ENCODE assay signal across 19 cellular contexts in genomic region chr11:62430350-62430749, GRCh38. TPM values are rescaled to one million over a fixed set of nuclear protein-coding genes. Genes with fewer than 3 reads are reported as not detected.
A peak's percentile ranks its signal among the peaks of the same experiment; 100 is the strongest.
DNase-seq lines count a peak whose midpoint lies in the region; ATAC-seq and TF ChIP-seq lines count a peak whose summit lies in the region.
"Had no signal": no experiment of that assay in that cellular context is flagged by ENCODE, and none has a peak within 500 bp of the region (broad histone marks: within the 10 kb centered on the region; RNA-seq: fewer than 3 reads in every experiment).

No MANE protein-coding gene starts in this region.

- H3K4me1 Mint-ChIP-seq in endothelial cell (ENCODE audit: unreplicated experiment) (peaks cover 22% of the 10 kb centered on the region), nephron (peaks cover 66% of the 10 kb centered on the region)

- H3K27ac Mint-ChIP-seq in endothelial cell (ENCODE audit: unreplicated experiment) = peak overlapping the region; percentile 2
- peak overlapping the region in 2 of 3 experiments; percentile 69 to 81 for H3K27ac Mint-ChIP-seq in nephron
- H3K27ac Mint-ChIP-seq: stimulated activated naive CD8-positive, alpha-beta T cell treated with anti-CD3 and anti-CD28 coated beads, Interleukin-15, Interleukin-2, amounts not matched to agents 100 ng/mL and 50 ng/mL, for 24 hours had no signal

- H3K4me1 ChIP-seq in ACC112 (ENCODE audit: control insufficient read depth, insufficient read depth, low read length, unreplicated experiment) = peaks cover 44% of the 10 kb centered on the region

- H3K36me3 Mint-ChIP-seq in endothelial cell (ENCODE audit: low read depth, unreplicated experiment) (peaks cover 5% of the 10 kb centered on the region), nephron (ENCODE audit: low read depth) (peaks cover 4% of the 10 kb centered on the region)

- DNase-seq in GM03348 (ENCODE audit: low spot score) (peak; percentile 45), endothelial cell (ENCODE audit: low spot score) (no peak), OCI-M2 (lab: John Stamatoyannopoulos, UW; ENCODE audit: unreplicated experiment) (no peak), posterior cingulate gyrus (no peak), NCI-H1436 (lab: John Stamatoyannopoulos, UW) (no peak)
- DNase-seq: activated gamma-delta T cell treated with Interleukin-2 at 50 U/mL for 16 hours, kidney glomerular epithelial cell, NCI-H1417 treated with DMSO at 0.1 percent for 48 hours, NCI-H2171 treated with DMSO at 0.1 percent for 48 hours, NCI-H82, PC-9, right cardiac atrium had no signal

- H3K27ac ChIP-seq in ACC112 (ENCODE audit: low read depth, low read length) = 0 out of 2 replicates have a peak overlapping the region, but pooled peaks have one; percentile 62
- H3K27ac ChIP-seq: PC-9, SK-N-MC had no signal

- H3K9me3 Mint-ChIP-seq in endothelial cell (ENCODE audit: unreplicated experiment) (no peaks in the 10 kb centered on the region), nephron (no peaks in the 10 kb centered on the region)
- H3K9me3 Mint-ChIP-seq: stimulated activated naive CD8-positive, alpha-beta T cell treated with anti-CD3 and anti-CD28 coated beads, Interleukin-15, Interleukin-2, amounts not matched to agents 100 ng/mL and 50 ng/mL, for 24 hours had no signal

- H2AFZ ChIP-seq in ACC112 (ENCODE audit: low read length, unreplicated experiment) = no peak overlapping the region
- H2AFZ ChIP-seq: PC-9 had no signal

- H3K27me3 Mint-ChIP-seq in endothelial cell (ENCODE audit: unreplicated experiment) (peaks cover 11% of the 10 kb centered on the region), nephron (ENCODE audit: low read depth) (peaks cover 16% of the 10 kb centered on the region)
- H3K27me3 Mint-ChIP-seq: stimulated activated naive CD8-positive, alpha-beta T cell treated with anti-CD3 and anti-CD28 coated beads, Interleukin-15, Interleukin-2, amounts not matched to agents 100 ng/mL and 50 ng/mL, for 24 hours had no signal

- intact Hi-C loops in posterior cingulate gyrus (cut with DNase I) = no loop called here

- H3K36me3 ChIP-seq in ACC112 (ENCODE audit: insufficient read depth, low read length) = no peaks in the 10 kb centered on the region

- no peaks in the 10 kb centered on the region for H3K27me3 ChIP-seq in ACC112 (ENCODE audit: insufficient read depth, low read length)

- H3K4me3 ChIP-seq in ACC112 (ENCODE audit: low read depth, low read length) = no peak overlapping the region
- H3K4me3 ChIP-seq: PC-9, SK-N-MC had no signal

- ATAC-seq in HG02970 (IDR thresholded peaks at IDR 0.05; ENCODE audit: low FRiP score, unreplicated experiment) = no peak
- ATAC-seq: activated CD4-positive, CD25-positive, alpha-beta regulatory T cell treated with anti-CD3 and anti-CD28 coated beads, Interleukin-2, amount 50 U/mL, for 24 hours; right cardiac atrium had no signal

- H3K79me2 ChIP-seq in ACC112 (ENCODE audit: control insufficient read depth, insufficient read depth, low read length, unreplicated experiment) = no peaks in the 10 kb centered on the region

- no peak overlapping the region for H3K4me3 Mint-ChIP-seq in endothelial cell (ENCODE audit: unreplicated experiment)
- peak overlapping the region in 1 of 3 experiments; percentile 39 for H3K4me3 Mint-ChIP-seq in nephron
- H3K4me3 Mint-ChIP-seq: stimulated activated naive CD8-positive, alpha-beta T cell treated with anti-CD3 and anti-CD28 coated beads, Interleukin-15, Interleukin-2, amounts not matched to agents 100 ng/mL and 50 ng/mL, for 24 hours had no signal

- TF ChIP-seq CTCF in endothelial cell (IDR thresholded peaks at IDR 0.05; ENCODE audit: unreplicated experiment) (no peak), nephron (IDR thresholded peaks at IDR 0.05; ENCODE audit: unreplicated experiment in 3 of 3) (no peak)

RNA-seq across cellular contexts. Expression of gene SCGB1A1, which starts 11.5 kb away (rescaled TPM):
- 0.72 TPM for total RNA-seq in endothelial cell (ENCODE audit: unreplicated experiment)
- total RNA-seq: frontal cortex, PC-9, right cardiac atrium had no signal
